In the genomic region with DNA sequence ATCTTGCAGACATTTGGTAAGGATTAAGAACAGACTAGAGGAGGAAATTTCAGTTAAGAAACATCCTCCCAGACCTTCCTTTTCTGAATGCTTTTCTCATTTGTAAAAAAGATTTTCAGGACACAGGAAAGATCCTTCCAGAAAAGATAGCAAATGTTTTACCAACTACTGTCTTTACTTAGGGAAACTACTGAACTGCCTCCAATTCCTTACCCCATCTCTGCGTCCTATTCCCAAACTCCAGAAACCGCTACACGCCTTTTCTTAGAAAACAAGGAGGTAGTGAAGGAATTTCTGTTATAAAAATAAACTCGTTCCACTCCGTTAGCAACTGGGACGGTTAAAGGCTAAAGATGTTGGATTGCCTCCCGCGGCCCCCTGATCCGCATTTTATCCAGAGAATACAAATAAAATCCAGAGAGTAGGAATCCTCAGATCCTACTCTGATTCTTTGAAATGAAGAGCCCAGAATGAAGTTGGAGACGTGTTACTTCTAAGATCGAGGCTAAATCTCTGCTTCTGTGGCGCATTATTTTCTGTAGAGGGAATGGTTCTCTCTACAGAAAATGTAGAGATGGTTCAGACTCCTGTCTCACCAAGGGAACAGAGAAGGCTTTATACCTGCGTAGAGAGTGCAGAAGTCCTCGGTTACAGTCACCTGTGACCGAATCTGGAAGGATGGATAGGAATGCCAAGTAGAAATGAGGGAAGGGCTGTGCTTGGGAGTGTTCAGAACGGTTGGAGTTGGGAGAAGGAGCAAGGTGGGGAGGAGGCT, we compare ENCODE assay signal across 1 cellular context.
TF ChIP-seq lines count a peak whose summit lies in the region.

No MANE protein-coding gene starts in this region.

TF ChIP-seq in SK-N-SH, 30 proteins besides CTCF, POLR2A, EP300 and RAD21 (continued from another document):
- TF ChIP-seq, protein P1, sequence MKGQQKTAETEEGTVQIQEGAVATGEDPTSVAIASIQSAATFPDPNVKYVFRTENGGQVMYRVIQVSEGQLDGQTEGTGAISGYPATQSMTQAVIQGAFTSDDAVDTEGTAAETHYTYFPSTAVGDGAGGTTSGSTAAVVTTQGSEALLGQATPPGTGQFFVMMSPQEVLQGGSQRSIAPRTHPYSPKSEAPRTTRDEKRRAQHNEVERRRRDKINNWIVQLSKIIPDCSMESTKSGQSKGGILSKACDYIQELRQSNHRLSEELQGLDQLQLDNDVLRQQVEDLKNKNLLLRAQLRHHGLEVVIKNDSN (IDR thresholded peaks at IDR 0.05; ENCODE audit: borderline replicate concordance, low read depth), result no peak
- TF ChIP-seq, protein P2, sequence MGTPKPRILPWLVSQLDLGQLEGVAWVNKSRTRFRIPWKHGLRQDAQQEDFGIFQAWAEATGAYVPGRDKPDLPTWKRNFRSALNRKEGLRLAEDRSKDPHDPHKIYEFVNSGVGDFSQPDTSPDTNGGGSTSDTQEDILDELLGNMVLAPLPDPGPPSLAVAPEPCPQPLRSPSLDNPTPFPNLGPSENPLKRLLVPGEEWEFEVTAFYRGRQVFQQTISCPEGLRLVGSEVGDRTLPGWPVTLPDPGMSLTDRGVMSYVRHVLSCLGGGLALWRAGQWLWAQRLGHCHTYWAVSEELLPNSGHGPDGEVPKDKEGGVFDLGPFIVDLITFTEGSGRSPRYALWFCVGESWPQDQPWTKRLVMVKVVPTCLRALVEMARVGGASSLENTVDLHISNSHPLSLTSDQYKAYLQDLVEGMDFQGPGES (IDR thresholded peaks at IDR 0.05; ENCODE audit: low read depth, low read length), result no peak
- TF ChIP-seq SMC3 (IDR thresholded peaks at IDR 0.05; ENCODE audit: low read depth, low read length) (no peak), MXI1 (IDR thresholded peaks at IDR 0.05; ENCODE audit: low read depth, low read length) (no peak), TAF1 (IDR thresholded peaks at IDR 0.05; ENCODE audit: borderline replicate concordance, low read depth, low read length) (no peak)
TF ChIP-seq in SK-N-SH: peak in this region for 0.
